Comparison of ENCODE assay signal across 9 cellular contexts in the genomic region with DNA sequence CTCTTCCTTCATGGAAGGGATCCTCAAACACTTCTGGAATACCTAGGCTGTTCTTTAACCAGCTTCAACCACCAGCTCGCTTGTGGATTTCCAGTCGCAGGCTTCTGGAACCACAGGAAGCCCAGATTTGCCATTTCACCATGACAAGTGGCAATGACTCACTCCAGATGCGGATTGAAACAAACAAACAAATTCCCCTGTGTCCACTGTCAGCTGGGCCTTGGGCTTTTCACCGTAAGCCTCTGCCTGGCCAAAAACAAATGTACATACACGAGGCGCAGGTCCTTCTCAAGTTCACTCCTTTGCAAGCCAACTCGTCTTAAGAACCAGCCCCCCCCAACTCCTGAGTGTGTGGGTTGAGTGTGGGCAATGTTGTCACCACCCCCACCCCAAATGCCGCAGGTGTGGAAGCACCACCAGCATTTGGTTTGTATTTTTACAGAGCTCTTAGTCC. TPM values are rescaled to one million over a fixed set of nuclear protein-coding genes. Genes with fewer than 3 reads are reported as not detected.
DNase-seq lines count a peak whose midpoint lies in the region; ATAC-seq and TF ChIP-seq lines count a peak whose summit lies in the region.
"Had no signal": no experiment of that assay in that cellular context is flagged by ENCODE, and none has a peak within 500 bp of the region (broad histone marks: within the 10 kb centered on the region; RNA-seq: fewer than 3 reads in every experiment).

No MANE protein-coding gene starts in this region.

- H3K27ac ChIP-seq in substantia nigra (ENCODE audit: low read depth, low read length, poor library complexity, severe bottlenecking): peak overlapping the region; percentile 43

- DNase-seq in NCI-H2196 (lab: John Stamatoyannopoulos, UW; ENCODE audit: unreplicated experiment): peak; percentile 31
- no peak for DNase-seq in NCI-H2196 treated with DMSO at 0.1 percent for 48 hours (lab: John Stamatoyannopoulos, UW; ENCODE audit: unreplicated experiment)
- no peak for DNase-seq in activated naive CD8-positive, alpha-beta T cell treated with anti-CD3 and anti-CD28 coated beads, Interleukin-2, amount 50 U/mL, for 24 hours
- peak; percentile 89 for DNase-seq in islet precursor cell
- peak in 9 of 49 donors; percentile 26 to 48 (median 41) for DNase-seq in substantia nigra (lab: John Stamatoyannopoulos, UW)
- no peak for DNase-seq in activated gamma-delta T cell treated with Interleukin-2 at 50 U/mL for 16 hours
- no peak for DNase-seq in superior temporal gyrus (ENCODE audit: extremely low spot score)
- DNase-seq in omental fat pad (ENCODE audit: low spot score): no peak

- ATAC-seq in activated naive CD8-positive, alpha-beta T cell treated with anti-CD3 and anti-CD28 coated beads, Interleukin-2, amount 50 U/mL, for 24 hours: no peak
- no peak for ATAC-seq in omental fat pad (ENCODE audit: low FRiP score)

- peaks cover 45% of the 10 kb centered on the region for H3K4me1 Mint-ChIP-seq in activated naive CD8-positive, alpha-beta T cell treated with anti-CD3 and anti-CD28 coated beads, Interleukin-2, amount 50 U/mL, for 24 hours

- peaks cover 11% of the 10 kb centered on the region for H3K36me3 Mint-ChIP-seq in activated naive CD8-positive, alpha-beta T cell treated with anti-CD3 and anti-CD28 coated beads, Interleukin-2, amount 50 U/mL, for 24 hours (ENCODE audit: low read depth)

- H3K27me3 Mint-ChIP-seq in activated naive CD8-positive, alpha-beta T cell treated with anti-CD3 and anti-CD28 coated beads, Interleukin-2, amount 50 U/mL, for 24 hours: no peaks in the 10 kb centered on the region

- TF ChIP-seq CTCF in omental fat pad (IDR thresholded peaks at IDR 0.05): no peak

- H3K27ac Mint-ChIP-seq in activated naive CD8-positive, alpha-beta T cell treated with anti-CD3 and anti-CD28 coated beads, Interleukin-2, amount 50 U/mL, for 24 hours: peak overlapping the region; percentile 100

- peak overlapping the region; percentile 95 for H3K4me3 Mint-ChIP-seq in activated naive CD8-positive, alpha-beta T cell treated with anti-CD3 and anti-CD28 coated beads, Interleukin-2, amount 50 U/mL, for 24 hours

- H3K9me3 Mint-ChIP-seq in activated naive CD8-positive, alpha-beta T cell treated with anti-CD3 and anti-CD28 coated beads, Interleukin-2, amount 50 U/mL, for 24 hours: no peaks in the 10 kb centered on the region

RNA-seq across cellular contexts. Expression of a gene that starts 8.8 kb away (rescaled TPM):
- 100 to 1,000 TPM; 148 to 323 (median 179) TPM for total RNA-seq in omental fat pad

RNA-seq across cellular contexts. Expression of a gene that starts 34.1 kb away (rescaled TPM):
- total RNA-seq in omental fat pad: not detected
- total RNA-seq: posterior vena cava had no signal

Comparison
In these comparisons a context has a peak if more than half of its experiments do, and no peak if none do; other contexts are left out.
1. DNase-seq: peak in NCI-H2196 (single experiment) and islet precursor cell (single experiment); none in NCI-H2196 treated with DMSO at 0.1 percent for 48 hours (single experiment), activated naive CD8-positive, alpha-beta T cell treated with anti-CD3 and anti-CD28 coated beads, Interleukin-2, amount 50 U/mL, for 24 hours (single experiment), activated gamma-delta T cell treated with Interleukin-2 at 50 U/mL for 16 hours (single experiment), superior temporal gyrus (single experiment) and omental fat pad (single experiment).